Comparison of ENCODE assay signal across 8 cellular contexts in the genomic region with DNA sequence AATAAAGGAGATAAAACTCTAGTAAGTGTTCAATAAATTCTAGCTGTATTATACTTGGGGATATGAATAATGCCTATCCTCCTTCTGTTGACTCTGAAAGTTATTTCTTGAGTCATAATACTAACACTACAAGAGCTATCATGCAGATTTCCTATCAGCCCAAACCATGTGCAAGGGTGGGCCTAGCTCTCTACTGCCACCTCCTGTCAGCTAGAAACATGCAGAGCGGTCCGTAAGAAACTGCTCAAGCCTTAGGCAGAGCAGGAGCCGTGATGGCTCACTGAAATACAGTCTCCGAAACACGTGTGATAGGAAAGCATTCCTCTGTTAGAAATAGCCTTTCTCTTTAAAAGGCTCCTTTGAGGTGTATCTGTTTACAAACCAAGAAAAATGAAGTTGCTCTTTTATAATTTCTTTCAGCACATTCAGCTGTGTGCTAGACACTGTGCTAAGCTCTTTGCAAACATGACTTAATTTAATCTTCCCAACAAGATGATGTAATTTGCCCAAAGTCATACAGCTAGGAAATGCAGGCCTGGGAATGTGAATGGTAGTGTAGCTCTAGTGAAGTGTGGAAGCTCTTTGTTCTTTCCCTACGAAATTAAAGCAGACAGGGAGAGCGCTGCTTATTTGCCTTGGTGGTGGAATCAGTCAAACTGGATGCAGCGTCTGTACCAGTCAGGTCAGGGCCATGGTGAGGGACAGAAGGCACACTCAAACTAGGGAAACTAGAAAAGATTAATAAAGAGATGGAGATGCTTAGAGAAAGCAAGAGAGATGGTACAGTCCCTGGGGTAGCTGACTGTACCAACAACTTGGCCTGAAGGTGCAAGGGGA. TPM values are rescaled to one million over a fixed set of nuclear protein-coding genes. Genes with fewer than 3 reads are reported as not detected.
DNase-seq lines count a peak whose midpoint lies in the region; ATAC-seq, FAIRE-seq and TF ChIP-seq lines count a peak whose summit lies in the region.

No MANE protein-coding gene starts in this region.

- peaks cover 0 to 2% (median 0%) of the 10 kb centered on the region in 4 donors for H3K4me1 ChIP-seq in transverse colon

- H3K27ac ChIP-seq in transverse colon: no peak overlapping the region

- H3K4me1 Mint-ChIP-seq in activated T-helper 1 cell treated with anti-CD3 and anti-CD28 coated beads, Interleukin-12 subunit alpha, Interleukin-12 subunit beta, Interleukin-2, Interleukin-4 antibody, amounts not matched to agents 30 ng/mL and 10 ng/mL and 1 ng/mL, durations not matched to agents 14 hours and 24 hours and 36 hours (ENCODE audit: low read depth): peaks cover 17% of the 10 kb centered on the region

- no peaks in the 10 kb centered on the region for H3K27me3 Mint-ChIP-seq in activated T-helper 1 cell treated with anti-CD3 and anti-CD28 coated beads, Interleukin-12 subunit alpha, Interleukin-12 subunit beta, Interleukin-2, Interleukin-4 antibody, amounts not matched to agents 30 ng/mL and 10 ng/mL and 1 ng/mL, durations not matched to agents 14 hours and 24 hours and 36 hours (ENCODE audit: insufficient read depth)

- in situ Hi-C loops in transverse colon (cut with MboI; ENCODE audit: low pct_ligation_motif_present in 1 of 4, low pct_unique_long_range_greater_than_20kb in 1 of 4, low sequenced_read_pairs in 3 of 4): loop anchor here in 1 of 4 donors (10.0 kb wide), 1 partner anchor 141 kb away; no protein-coding TSS in a partner anchor

- DNase-seq in D341Med (ENCODE audit: low spot score): peak; percentile 78
- DNase-seq in GM20000 (ENCODE audit: low spot score): peak; percentile 60
- peak; percentile 57 for DNase-seq in HTR-8/SVneo (ENCODE audit: insufficient read length, low spot score)
- peak; percentile 91 for DNase-seq in RKO (ENCODE audit: low spot score)
- peak; percentile 43 for DNase-seq in activated T-helper 1 cell treated with anti-CD3 and anti-CD28 coated beads, Interleukin-12 subunit alpha, Interleukin-12 subunit beta, Interleukin-2, Interleukin-4 antibody, amounts not matched to agents 30 ng/mL and 10 ng/mL and 1 ng/mL, durations not matched to agents 14 hours and 24 hours and 36 hours (ENCODE audit: low spot score)
- DNase-seq in fibroblast of villous mesenchyme (ENCODE audit: low read depth): peak; percentile 84
- no peak for DNase-seq in omental fat pad (ENCODE audit: low spot score)
- DNase-seq in transverse colon: peak; percentile 60

- H3K4me3 ChIP-seq in fibroblast of villous mesenchyme (ENCODE audit: low read depth, low read length): no peak overlapping the region
- no peak overlapping the region for H3K4me3 ChIP-seq in transverse colon

- WGBS in transverse colon (ENCODE audit: low coverage in 1 of 2), 2 donors: 45 to 90% methylated on average over 2 to 8 of the region's 8 CpGs

- intact Hi-C loops in activated T-helper 1 cell treated with anti-CD3 and anti-CD28 coated beads, Interleukin-12 subunit alpha, Interleukin-12 subunit beta, Interleukin-2, Interleukin-4 antibody, amounts not matched to agents 30 ng/mL and 10 ng/mL and 1 ng/mL, durations not matched to agents 14 hours and 24 hours and 36 hours (cut with micrococcal nuclease): loop anchor here (1.0 to 10.0 kb wide), 6 partner anchors 85 to 513 kb away; no protein-coding TSS in a partner anchor
- intact Hi-C loops in transverse colon (cut with DNase I; ENCODE audit: low total_unique reads): loop anchor here (5.0 kb wide), 1 partner anchor 471 kb away; no protein-coding TSS in a partner anchor

- TF ChIP-seq POLR2A in transverse colon (IDR thresholded peaks at IDR 0.05): no peak

- no peaks in the 10 kb centered on the region for H3K36me3 ChIP-seq in transverse colon

- no peaks in the 10 kb centered on the region for H3K9me3 Mint-ChIP-seq in activated T-helper 1 cell treated with anti-CD3 and anti-CD28 coated beads, Interleukin-12 subunit alpha, Interleukin-12 subunit beta, Interleukin-2, Interleukin-4 antibody, amounts not matched to agents 30 ng/mL and 10 ng/mL and 1 ng/mL, durations not matched to agents 14 hours and 24 hours and 36 hours

- no peak for TF ChIP-seq EP300 in transverse colon (IDR thresholded peaks at IDR 0.05; ENCODE audit: low read depth)

- H3K9me3 ChIP-seq in transverse colon: no peaks in the 10 kb centered on the region

- TF ChIP-seq CTCF in GM20000 (IDR thresholded peaks at IDR 0.05; ENCODE audit: extremely low read depth, missing control alignments) (peak; percentile 92), fibroblast of villous mesenchyme (IDR thresholded peaks at IDR 0.05; ENCODE audit: insufficient read depth, low read depth, low read length) (peak; percentile 99), omental fat pad (IDR thresholded peaks at IDR 0.05) (peak in 1 of 3 donors; percentile 71), transverse colon (IDR thresholded peaks at IDR 0.05) (peak; percentile 64 to 93 (median 89))

- H3K27me3 ChIP-seq in transverse colon: no peaks in the 10 kb centered on the region

- no peak for FAIRE-seq in HTR-8/SVneo (lab: Jason Lieb, UNC)

- H3K36me3 Mint-ChIP-seq in activated T-helper 1 cell treated with anti-CD3 and anti-CD28 coated beads, Interleukin-12 subunit alpha, Interleukin-12 subunit beta, Interleukin-2, Interleukin-4 antibody, amounts not matched to agents 30 ng/mL and 10 ng/mL and 1 ng/mL, durations not matched to agents 14 hours and 24 hours and 36 hours (ENCODE audit: low read depth): peaks cover 11% of the 10 kb centered on the region

- no peak overlapping the region for H3K27ac Mint-ChIP-seq in activated T-helper 1 cell treated with anti-CD3 and anti-CD28 coated beads, Interleukin-12 subunit alpha, Interleukin-12 subunit beta, Interleukin-2, Interleukin-4 antibody, amounts not matched to agents 30 ng/mL and 10 ng/mL and 1 ng/mL, durations not matched to agents 14 hours and 24 hours and 36 hours

- no peak overlapping the region for H3K4me3 Mint-ChIP-seq in activated T-helper 1 cell treated with anti-CD3 and anti-CD28 coated beads, Interleukin-12 subunit alpha, Interleukin-12 subunit beta, Interleukin-2, Interleukin-4 antibody, amounts not matched to agents 30 ng/mL and 10 ng/mL and 1 ng/mL, durations not matched to agents 14 hours and 24 hours and 36 hours

- peak; percentile 96 for ATAC-seq in omental fat pad (ENCODE audit: low FRiP score)

RNA-seq across cellular contexts. Expression of gene MTHFS, which starts 43.1 kb away (rescaled TPM):
- 32.2 and 34.0 TPM in 2 replicates for total RNA-seq in activated T-helper 1 cell treated with anti-CD3 and anti-CD28 coated beads, Interleukin-12 subunit alpha, Interleukin-12 subunit beta, Interleukin-2, Interleukin-4 antibody, amounts not matched to agents 30 ng/mL and 10 ng/mL and 1 ng/mL, durations not matched to agents 14 hours and 24 hours and 36 hours
- 9.5 and 9.7 TPM in 2 replicates for total RNA-seq in fibroblast of villous mesenchyme
- total RNA-seq in omental fat pad: 10 to 100 TPM; 20.8 to 35.3 (median 28.6) TPM
- 10 to 100 TPM in 3 of 4 donors, not detected in 1; 22.1 to 28.7 (median 26.9) TPM for total RNA-seq in transverse colon
